ENCODE assay signal across 8 cellular contexts in the genomic region with DNA sequence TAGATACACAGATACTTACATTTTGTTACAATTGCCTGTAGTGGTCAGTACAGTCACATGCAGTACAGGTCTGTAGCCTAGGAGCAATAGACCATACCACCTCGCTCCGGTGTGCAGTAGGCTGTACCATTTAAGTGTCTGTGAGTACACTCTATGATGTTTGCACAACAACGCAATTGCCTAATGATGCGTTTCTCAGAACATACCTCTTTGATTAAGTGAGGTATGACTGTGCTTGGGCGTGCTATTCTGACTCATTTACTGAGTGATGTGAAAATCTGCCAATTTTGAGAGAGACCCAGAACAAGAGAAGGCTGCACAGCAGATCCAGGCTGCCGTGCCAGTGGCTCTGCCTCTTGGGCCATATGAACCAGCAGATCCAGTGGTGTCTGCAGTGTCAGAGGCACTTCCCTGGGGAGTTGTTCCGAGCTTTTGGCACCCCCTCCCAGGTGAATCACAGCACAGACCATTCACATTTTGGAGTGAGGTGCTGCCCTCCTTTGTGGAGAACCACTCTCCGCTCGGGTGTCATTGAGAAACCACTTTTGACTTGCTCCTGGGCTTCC. TPM values are rescaled to one million over a fixed set of nuclear protein-coding genes. Genes with fewer than 3 reads are reported as not detected.
DNase-seq lines count a peak whose midpoint lies in the region; ATAC-seq, FAIRE-seq and TF ChIP-seq lines count a peak whose summit lies in the region.

No MANE protein-coding gene starts in this region.

- in situ Hi-C loops in mammary epithelial cell (cut with MboI; ENCODE audit: low sequenced_read_pairs in 2 of 2) = no loop called here

- ATAC-seq in HG02938 (IDR thresholded peaks at IDR 0.05; ENCODE audit: unreplicated experiment) = no peak

- peak; percentile 85 for DNase-seq in GM03348 (ENCODE audit: low spot score)
- peak; percentile 53 for DNase-seq in NCI-H187 treated with DMSO at 0.1 percent for 48 hours (lab: John Stamatoyannopoulos, UW)
- peak; percentile 95 for DNase-seq in mammary epithelial cell
- DNase-seq in myocyte (ENCODE audit: low read depth) = peak; percentile 6
- DNase-seq in H7 = no peak
- DNase-seq in GM19239 (ENCODE audit: insufficient read length, low spot score) = no peak
- DNase-seq in substantia nigra (lab: John Stamatoyannopoulos, UW) = no peak

- dilution Hi-C loops in mammary epithelial cell (cut with HindIII; ENCODE audit: low sequenced_read_pairs) = no loop called here

- H3K27ac ChIP-seq in mammary epithelial cell (ENCODE audit: insufficient read depth, low read depth, low read length) (peak overlapping the region; percentile 59), substantia nigra (ENCODE audit: low read depth, low read length, poor library complexity, severe bottlenecking) (no peak overlapping the region)

- H3K4me2 ChIP-seq in mammary epithelial cell (ENCODE audit: insufficient read depth, low read depth, low read length) = no peak overlapping the region

- H3K36me3 ChIP-seq in mammary epithelial cell (ENCODE audit: insufficient read depth, low read length) = no peaks in the 10 kb centered on the region
- no peaks in the 10 kb centered on the region for H3K36me3 ChIP-seq in H7 (replicated peaks; ENCODE audit: control insufficient read depth, insufficient read depth, low read length)

- no peak for FAIRE-seq in GM19239 (lab: Jason Lieb, UNC)

- intact Hi-C loops in mammary epithelial cell (cut with micrococcal nuclease) = loop anchor here (1.0 to 2.0 kb wide), 3 partner anchors 54 to 307 kb away; a partner anchor contains a TSS

- peaks cover 5% of the 10 kb centered on the region for H3K4me1 ChIP-seq in mammary epithelial cell (ENCODE audit: insufficient read depth, low read length)

- BruUV-seq in mammary epithelial cell (replicated peaks; lab: Mats Ljungman, UMichigan) = no TSS peak

- no peak for TF ChIP-seq CTCF in mammary epithelial cell (conservative IDR thresholded peaks at IDR 0.05 in 1 of 2, IDR thresholded peaks at IDR 0.05 in 1 of 2; ENCODE audit: extremely low read depth in 1 of 2, insufficient read depth in 1 of 2, low read depth in 1 of 2, low read length in 2 of 2)

- no peaks in the 10 kb centered on the region for H3K9me3 ChIP-seq in mammary epithelial cell (replicated peaks; ENCODE audit: insufficient read depth, low read length)

- no peaks in the 10 kb centered on the region for H3K79me2 ChIP-seq in mammary epithelial cell (ENCODE audit: insufficient read depth, low read length)

- CTCF ChIA-PET in mammary epithelial cell (lab: Charles Lee; ENCODE audit: low non-redundant PET) = no interaction called here

- peak overlapping the region; percentile 51 for H2AFZ ChIP-seq in mammary epithelial cell (ENCODE audit: low read depth, low read length)

- peak overlapping the region; percentile 8 for H3K9ac ChIP-seq in mammary epithelial cell (ENCODE audit: insufficient read depth, low read length)

- H4K20me1 ChIP-seq in mammary epithelial cell (ENCODE audit: insufficient read depth, low read length) = no peaks in the 10 kb centered on the region

- no peaks in the 10 kb centered on the region for H3K27me3 ChIP-seq in mammary epithelial cell (ENCODE audit: insufficient read depth, low read length)
- no peaks in the 10 kb centered on the region for H3K27me3 ChIP-seq in H7 (ENCODE audit: control insufficient read depth, insufficient read depth, low read length)

- no peak overlapping the region for H3K4me3 ChIP-seq in mammary epithelial cell (replicated peaks in 1 of 3; ENCODE audit: insufficient read depth in 1 of 3, low read depth in 2 of 3, low read length in 3 of 3)
- H3K4me3 ChIP-seq in H7 (ENCODE audit: insufficient read depth, low read depth, low read length) = no peak overlapping the region

- 12% methylated on average over 9 of the region's 9 CpGs for WGBS in mammary epithelial cell (ENCODE audit: low coverage, missing lambda C conversion rate)

RNA-seq across cellular contexts. Expression of a gene that starts 20.4 kb away (rescaled TPM):
- not detected for total RNA-seq in mammary epithelial cell
- polyA plus RNA-seq in mammary epithelial cell = not detected
- 3.8 TPM for polyA minus RNA-seq in mammary epithelial cell
- total RNA-seq in myocyte = not detected in 2 replicates
- not detected for polyA plus RNA-seq in myocyte (2012)
- 0.37 and 1.5 TPM in 2 replicates for total RNA-seq in H7 (2014; rRNA removed; shearing (Covaris generic))

Comparison
In these comparisons a context has a peak if more than half of its experiments do, and no peak if none do; other contexts are left out.
1. DNase-seq: peak in GM03348 (single experiment), NCI-H187 treated with DMSO at 0.1 percent for 48 hours (single experiment), mammary epithelial cell (single experiment) and myocyte (single experiment); none in H7 (single experiment), GM19239 (single experiment) and substantia nigra (0 of 49).